14 cellular contexts compared by ENCODE assay signal in the genomic region with DNA sequence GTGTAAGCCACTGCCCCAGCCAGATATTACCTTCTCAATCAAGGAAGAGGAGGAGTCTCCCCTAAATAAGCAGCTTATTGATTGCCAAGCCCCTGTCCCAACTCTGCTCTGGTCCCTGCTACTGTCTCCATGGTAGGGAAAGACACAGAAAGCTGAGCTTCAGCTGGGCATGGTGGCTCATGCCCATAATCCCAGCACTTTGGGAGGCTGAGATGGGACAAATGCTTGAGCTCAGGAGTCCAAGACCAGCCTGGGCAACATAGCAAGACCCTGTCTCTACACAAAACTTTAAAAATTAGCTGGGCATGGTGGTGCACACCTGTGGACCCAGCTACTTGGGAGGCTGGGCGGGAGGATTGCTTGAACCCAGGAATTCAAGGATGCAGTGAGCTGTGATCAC. TPM values are rescaled to one million over a fixed set of nuclear protein-coding genes. Genes with fewer than 3 reads are reported as not detected.
"Had no signal": no experiment of that assay in that cellular context is flagged by ENCODE, and none has a peak within 500 bp of the region (broad histone marks: within the 10 kb centered on the region; RNA-seq: fewer than 3 reads in every experiment).

No MANE protein-coding gene starts in this region.

- H3K27me3 ChIP-seq: testis had no signal

- ATAC-seq: activated naive CD8-positive, alpha-beta T cell treated with anti-CD3 and anti-CD28 coated beads, Interleukin-2, amount 50 U/mL, for 24 hours; esophagus mucosa; sciatic nerve; stimulated activated naive CD8-positive, alpha-beta T cell treated with anti-CD3 and anti-CD28 coated beads, Interleukin-15, amount 100 ng/mL, for 72 hours had no signal

- DNase-seq: activated CD4-positive, CD25-positive, alpha-beta regulatory T cell treated with anti-CD3 and anti-CD28 coated beads, Interleukin-2, amount 50 U/mL, for 72 hours; activated naive CD4-positive, alpha-beta T cell treated with anti-CD3 and anti-CD28 coated beads for 36 hours; activated naive CD8-positive, alpha-beta T cell treated with anti-CD3 and anti-CD28 coated beads, Interleukin-2, amount 50 U/mL, for 24 hours; aorta; dermis blood vessel endothelial cell; endodermal cell; hypothalamus; nephron progenitor cell; stimulated activated naive CD8-positive, alpha-beta T cell treated with anti-CD3 and anti-CD28 coated beads, Interleukin-15, amount 100 ng/mL, for 72 hours; T-helper 9 cell; testis had no signal

- H3K36me3 ChIP-seq: prostate gland had no signal

- H3K27ac ChIP-seq: testis had no signal

- H3K9me3 ChIP-seq: prostate gland, testis had no signal

- H3K4me3 ChIP-seq: prostate gland, testis had no signal

RNA-seq across cellular contexts. Expression of gene HAP1, which starts 45.5 kb away (rescaled TPM):
- total RNA-seq: activated naive CD4-positive, alpha-beta T cell treated with anti-CD3 and anti-CD28 coated beads for 36 hours had no signal
- polyA plus RNA-seq: aorta had no signal
